ENCODE assay signal across 14 cellular contexts in genomic region chr1:54413732-54414131, GRCh38. TPM values are rescaled to one million over a fixed set of nuclear protein-coding genes. Genes with fewer than 3 reads are reported as not detected.
A peak's percentile ranks its signal among the peaks of the same experiment; 100 is the strongest.
DNase-seq lines count a peak whose midpoint lies in the region; FAIRE-seq and TF ChIP-seq lines count a peak whose summit lies in the region.
"Had no signal": no experiment of that assay in that cellular context is flagged by ENCODE, and none has a peak within 500 bp of the region (broad histone marks: within the 10 kb centered on the region; RNA-seq: fewer than 3 reads in every experiment).

No MANE protein-coding gene starts in this region.

- H3K4me3 ChIP-seq in Loucy (ENCODE audit: low read length, poor library complexity, severe bottlenecking) (no peak overlapping the region), esophagus squamous epithelium (no peak overlapping the region), skeletal muscle satellite cell (ENCODE audit: low read length) (no peak overlapping the region)
- H3K4me3 ChIP-seq: esophagus muscularis mucosa, right lobe of liver had no signal

- H3K9me3 ChIP-seq in Loucy (ENCODE audit: insufficient read depth, low read depth, low read length) (no peaks in the 10 kb centered on the region), esophagus squamous epithelium (no peaks in the 10 kb centered on the region), skeletal muscle satellite cell (replicated peaks; ENCODE audit: low read length) (no peaks in the 10 kb centered on the region)
- H3K9me3 ChIP-seq: esophagus muscularis mucosa, right lobe of liver had no signal

- H3K27me3 Mint-ChIP-seq in activated CD4-positive, alpha-beta memory T cell treated with anti-CD3 and anti-CD28 coated beads, Interleukin-2, amount 10 ng/mL, durations not matched to agents 7 days and 5 days = peaks cover 12% of the 10 kb centered on the region
- no peaks in the 10 kb centered on the region for H3K27me3 Mint-ChIP-seq in activated CD4-positive, alpha-beta memory T cell treated with anti-CD3 and anti-CD28 coated beads for 36 hours

- H3K4me1 ChIP-seq in Loucy (ENCODE audit: insufficient read depth, low read length, poor library complexity, severe bottlenecking) (peaks cover 16% of the 10 kb centered on the region), esophagus squamous epithelium (peaks cover 8 to 27% (median 10%) of the 10 kb centered on the region in 3 donors), skeletal muscle satellite cell (ENCODE audit: control insufficient read depth, insufficient read depth, low read length) (peaks cover 15% of the 10 kb centered on the region)
- H3K4me1 ChIP-seq: right lobe of liver had no signal

- H3K9ac ChIP-seq in Loucy (ENCODE audit: low read depth, low read length, poor library complexity, severe bottlenecking) (no peak overlapping the region), skeletal muscle satellite cell (ENCODE audit: low read depth, low read length) (peak overlapping the region; percentile 6)

- no peaks in the 10 kb centered on the region for H3K79me2 ChIP-seq in Loucy (ENCODE audit: insufficient read depth, low read length)

- H2AFZ ChIP-seq in Loucy (ENCODE audit: low read length) = peak overlapping the region; percentile 50

- H3K27me3 ChIP-seq in Loucy (ENCODE audit: insufficient read depth, low read length, poor library complexity, severe bottlenecking) = no peaks in the 10 kb centered on the region
- no peaks in the 10 kb centered on the region for H3K27me3 ChIP-seq in esophagus squamous epithelium
- peaks cover 16% of the 10 kb centered on the region for H3K27me3 ChIP-seq in skeletal muscle satellite cell (ENCODE audit: control insufficient read depth, insufficient read depth, low read length)
- H3K27me3 ChIP-seq: esophagus muscularis mucosa, right lobe of liver had no signal

- no peak for FAIRE-seq in D721Med (lab: Jason Lieb, UNC)

- no peaks in the 10 kb centered on the region for H4K20me1 ChIP-seq in Loucy (ENCODE audit: insufficient read depth, low read length, poor library complexity, severe bottlenecking)

- DNase-seq in activated CD4-positive, alpha-beta memory T cell treated with anti-CD3 and anti-CD28 coated beads, Interleukin-2, amount 10 ng/mL, durations not matched to agents 7 days and 5 days = no peak
- DNase-seq in activated CD4-positive, alpha-beta memory T cell treated with anti-CD3 and anti-CD28 coated beads for 36 hours = no peak
- DNase-seq in esophagus squamous epithelium (lab: John Stamatoyannopoulos, UW) (no peak), T-helper 9 cell (no peak), NCI-H524 (lab: John Stamatoyannopoulos, UW) (no peak), D721Med (ENCODE audit: insufficient read length, low spot score) (no peak)
- DNase-seq: activated CD4-positive, CD25-positive, alpha-beta regulatory T cell; MM.1S; NCI-H187; NCI-H446 treated with DMSO at 0.1 percent for 48 hours had no signal

- H3K9me3 Mint-ChIP-seq in activated CD4-positive, alpha-beta memory T cell treated with anti-CD3 and anti-CD28 coated beads, Interleukin-2, amount 10 ng/mL, durations not matched to agents 7 days and 5 days = no peaks in the 10 kb centered on the region
- no peaks in the 10 kb centered on the region for H3K9me3 Mint-ChIP-seq in activated CD4-positive, alpha-beta memory T cell treated with anti-CD3 and anti-CD28 coated beads for 36 hours

- POLR2A ChIA-PET in activated CD4-positive, alpha-beta memory T cell treated with anti-CD3 and anti-CD28 coated beads, Interleukin-2, amount 10 ng/mL, durations not matched to agents 7 days and 5 days (lab: Charles Lee) = interaction anchor here (0.5 to 1.6 kb wide), 5 partner anchors 64 to 359 kb away, joined by 3 to 5 read pairs (median 3); no protein-coding TSS in a partner anchor
- POLR2A ChIA-PET in activated CD4-positive, alpha-beta memory T cell treated with anti-CD3 and anti-CD28 coated beads for 36 hours (lab: Charles Lee) = interaction anchor here (1.1 kb wide), 1 partner anchor 14 kb away, joined by 3 read pairs; no protein-coding TSS in a partner anchor

- 78 to 82% methylated on average over 4 of the region's 4 CpGs for WGBS in esophagus squamous epithelium, 2 donors

- TF ChIP-seq CTCF in Loucy (conservative IDR thresholded peaks at IDR 0.05; ENCODE audit: low read length) (no peak), esophagus squamous epithelium (IDR thresholded peaks at IDR 0.05) (no peak), D721Med (IDR thresholded peaks at IDR 0.05; ENCODE audit: insufficient read depth, missing control alignments) (no peak)

- peaks cover 45% of the 10 kb centered on the region for H3K4me1 Mint-ChIP-seq in activated CD4-positive, alpha-beta memory T cell treated with anti-CD3 and anti-CD28 coated beads, Interleukin-2, amount 10 ng/mL, durations not matched to agents 7 days and 5 days
- peaks cover 26% of the 10 kb centered on the region for H3K4me1 Mint-ChIP-seq in activated CD4-positive, alpha-beta memory T cell treated with anti-CD3 and anti-CD28 coated beads for 36 hours (ENCODE audit: low read depth)

- H3K27ac ChIP-seq in esophagus squamous epithelium = peak overlapping the region in 3 of 4 donors; percentile 19 to 55 (median 33)

- H3F3A ChIP-seq in Loucy (ENCODE audit: low read depth) = no peaks in the 10 kb centered on the region

- H3K36me3 ChIP-seq in Loucy (ENCODE audit: insufficient read depth, low read length) (no peaks in the 10 kb centered on the region), esophagus squamous epithelium (no peaks in the 10 kb centered on the region), skeletal muscle satellite cell (ENCODE audit: insufficient read depth, low read length) (no peaks in the 10 kb centered on the region)
- H3K36me3 ChIP-seq: esophagus muscularis mucosa, right lobe of liver had no signal

- CTCF ChIA-PET in activated CD4-positive, alpha-beta memory T cell treated with anti-CD3 and anti-CD28 coated beads, Interleukin-2, amount 10 ng/mL, durations not matched to agents 7 days and 5 days (lab: Charles Lee) = interaction anchor here (1.0 to 1.2 kb wide), 2 partner anchors 76 to 86 kb away, joined by 3 read pairs; no protein-coding TSS in a partner anchor
- CTCF ChIA-PET in activated CD4-positive, alpha-beta memory T cell treated with anti-CD3 and anti-CD28 coated beads for 36 hours (lab: Charles Lee) = interaction anchor here (1.5 kb wide), 1 partner anchor 76 kb away, joined by 4 read pairs; no protein-coding TSS in a partner anchor

- no peaks in the 10 kb centered on the region for H3K9me2 ChIP-seq in Loucy (replicated peaks; ENCODE audit: low read depth, low read length)

- no peak overlapping the region for H3K4me3 Mint-ChIP-seq in activated CD4-positive, alpha-beta memory T cell treated with anti-CD3 and anti-CD28 coated beads, Interleukin-2, amount 10 ng/mL, durations not matched to agents 7 days and 5 days
- no peak overlapping the region for H3K4me3 Mint-ChIP-seq in activated CD4-positive, alpha-beta memory T cell treated with anti-CD3 and anti-CD28 coated beads for 36 hours

- H3K36me3 Mint-ChIP-seq in activated CD4-positive, alpha-beta memory T cell treated with anti-CD3 and anti-CD28 coated beads, Interleukin-2, amount 10 ng/mL, durations not matched to agents 7 days and 5 days (ENCODE audit: low read depth) = peaks cover 2% of the 10 kb centered on the region
- H3K36me3 Mint-ChIP-seq in activated CD4-positive, alpha-beta memory T cell treated with anti-CD3 and anti-CD28 coated beads for 36 hours = no peaks in the 10 kb centered on the region

- intact Hi-C loops in activated CD4-positive, alpha-beta memory T cell treated with anti-CD3 and anti-CD28 coated beads for 36 hours (cut with micrococcal nuclease) = no loop called here
- intact Hi-C loops in esophagus squamous epithelium (cut with DNase I) = no loop called here

- no peak for TF ChIP-seq POLR2A in esophagus squamous epithelium (IDR thresholded peaks at IDR 0.05)

- H3K4me2 ChIP-seq in Loucy (ENCODE audit: low read depth, low read length, poor library complexity, severe bottlenecking) (peak overlapping the region; percentile 35), skeletal muscle satellite cell (ENCODE audit: low read length) (no peak overlapping the region)

- peak overlapping the region; percentile 69 for H3K27ac Mint-ChIP-seq in activated CD4-positive, alpha-beta memory T cell treated with anti-CD3 and anti-CD28 coated beads, Interleukin-2, amount 10 ng/mL, durations not matched to agents 7 days and 5 days
- H3K27ac Mint-ChIP-seq in activated CD4-positive, alpha-beta memory T cell treated with anti-CD3 and anti-CD28 coated beads for 36 hours = no peak overlapping the region

RNA-seq across cellular contexts. Expression of gene SSBP3, which starts 7.5 kb away (rescaled TPM):
- total RNA-seq in activated CD4-positive, alpha-beta memory T cell treated with anti-CD3 and anti-CD28 coated beads, Interleukin-2, amount 10 ng/mL, durations not matched to agents 7 days and 5 days = 10 to 100 TPM; 90.0 TPM
- 10 to 100 TPM; 44.4 to 49.6 TPM for total RNA-seq in activated CD4-positive, alpha-beta memory T cell treated with anti-CD3 and anti-CD28 coated beads for 36 hours
- 10 to 100 TPM; 17.1 to 25.4 (median 21.5) TPM for total RNA-seq in esophagus squamous epithelium
- total RNA-seq in skeletal muscle satellite cell (2012; rRNA removed) = 15.0 and 16.6 TPM in 2 replicates
